10 cellular contexts compared by ENCODE assay signal in the genomic region with DNA sequence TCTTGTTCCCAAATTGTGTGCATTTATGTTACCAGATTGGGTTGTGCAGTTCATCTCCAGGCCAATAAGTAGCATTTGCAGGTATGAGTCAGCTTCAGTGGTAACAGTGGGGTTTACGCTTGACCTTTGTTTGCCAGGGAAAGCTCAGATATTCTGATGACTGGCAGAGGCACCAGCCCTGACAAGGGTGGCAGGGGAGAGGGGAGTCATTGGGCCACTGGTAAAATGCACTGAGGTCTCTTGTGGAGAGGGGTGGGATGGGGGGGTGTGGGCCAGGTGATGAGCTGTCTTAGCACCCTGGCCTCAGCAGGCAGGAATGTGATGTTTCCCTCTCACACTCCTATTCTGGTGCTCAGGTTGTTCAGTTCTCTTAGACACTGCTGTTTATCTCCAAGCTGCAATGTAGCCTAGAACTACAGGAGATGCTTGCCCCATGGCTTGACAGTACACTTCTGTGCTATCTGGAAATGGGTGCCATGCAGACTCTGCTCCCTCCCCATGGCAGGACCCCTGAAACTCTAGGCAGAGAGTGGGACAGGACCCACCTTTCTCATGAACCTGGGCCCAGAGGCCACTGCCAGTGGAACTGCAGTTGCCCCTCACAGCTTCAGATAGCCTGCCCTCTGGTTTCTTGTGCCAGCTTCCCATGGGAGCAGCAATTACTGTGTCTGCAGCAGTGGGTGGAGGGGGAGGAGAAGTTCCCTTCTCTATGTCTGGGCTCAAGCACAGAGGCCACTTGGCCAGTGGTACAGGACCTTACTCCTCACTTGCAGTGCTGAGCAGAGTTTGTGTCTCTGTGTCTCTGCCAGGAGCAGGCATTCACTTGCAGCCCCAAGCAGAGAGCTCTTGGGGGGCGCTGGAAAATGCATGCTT. TPM values are rescaled to one million over a fixed set of nuclear protein-coding genes. Genes with fewer than 3 reads are reported as not detected.
DNase-seq lines count a peak whose midpoint lies in the region; ATAC-seq, FAIRE-seq and TF ChIP-seq lines count a peak whose summit lies in the region.
"Had no signal": no experiment of that assay in that cellular context is flagged by ENCODE, and none has a peak within 500 bp of the region (broad histone marks: within the 10 kb centered on the region; RNA-seq: fewer than 3 reads in every experiment).

No MANE protein-coding gene starts in this region.

- H3K27ac ChIP-seq in breast epithelium = no peak overlapping the region

- H3K27me3 ChIP-seq in breast epithelium (no peaks in the 10 kb centered on the region), bronchial epithelial cell (ENCODE audit: control insufficient read depth, insufficient read depth, low read length) (no peaks in the 10 kb centered on the region)

- H3K4me3 ChIP-seq in breast epithelium (no peak overlapping the region), bronchial epithelial cell (ENCODE audit: low read depth, low read length) (no peak overlapping the region)

- BruUV-seq in MCF 10A (replicated peaks; lab: Mats Ljungman, UMichigan) = no TSS peak

- H3K4me3 Mint-ChIP-seq in MCF 10A (ENCODE audit: unreplicated experiment) = no peak overlapping the region
- H3K4me3 Mint-ChIP-seq: T-helper 1 cell treated with Interleukin-12 subunit alpha and Interleukin-12 subunit beta and Interleukin-4 antibody, amounts not matched to agents 30 μg/mL and 1 μg/mL, for 36 hours had no signal

- ATAC-seq in stimulated activated naive CD8-positive, alpha-beta T cell treated with anti-CD3 and anti-CD28 coated beads, Interleukin-15, Interleukin-2, amounts not matched to agents 100 U/mL and 50 U/mL, for 24 hours = peak; percentile 98
- no peak for ATAC-seq in HG03354 (IDR thresholded peaks at IDR 0.05; ENCODE audit: poor library complexity, severe bottlenecking, unreplicated experiment)
- ATAC-seq in HG03378 (IDR thresholded peaks at IDR 0.05; ENCODE audit: unreplicated experiment) = no peak

- intact Hi-C loops in MCF 10A (cut with micrococcal nuclease) = no loop called here
- intact Hi-C loops in breast epithelium (cut with DNase I; ENCODE audit: low total_unique reads) = no loop called here

- peaks cover 24% of the 10 kb centered on the region for H3K36me3 Mint-ChIP-seq in MCF 10A (ENCODE audit: insufficient read depth, unreplicated experiment)

- H3K4me1 Mint-ChIP-seq in MCF 10A (ENCODE audit: insufficient read depth, unreplicated experiment) = peaks cover 13% of the 10 kb centered on the region

- no peak for TF ChIP-seq POLR2A in breast epithelium (IDR thresholded peaks at IDR 0.05)

- CTCF ChIA-PET in MCF 10A (lab: Yijun Ruan, JAX) = interaction anchor here (0.6 to 1.0 kb wide), 4 partner anchors 14 to 762 kb away, joined by 3 to 4 read pairs (median 3); no protein-coding TSS in a partner anchor

- no peaks in the 10 kb centered on the region for H3K27me3 Mint-ChIP-seq in MCF 10A (ENCODE audit: insufficient read depth, unreplicated experiment)

- no peaks in the 10 kb centered on the region for H3K36me3 ChIP-seq in breast epithelium
- peaks cover 6% of the 10 kb centered on the region for H3K36me3 ChIP-seq in bronchial epithelial cell (ENCODE audit: control insufficient read depth, insufficient read depth, low read length)

- TF ChIP-seq CTCF in MCF 10A (IDR thresholded peaks at IDR 0.05; ENCODE audit: unreplicated experiment) (no peak), breast epithelium (IDR thresholded peaks at IDR 0.05) (no peak), bronchial epithelial cell (IDR thresholded peaks at IDR 0.05; ENCODE audit: insufficient read depth, low read length, severe bottlenecking) (no peak)

- FAIRE-seq in bronchial epithelial cell (lab: Jason Lieb, UNC) = no peak

- peaks cover 7% of the 10 kb centered on the region for H3K9me3 Mint-ChIP-seq in MCF 10A (ENCODE audit: unreplicated experiment)

- DNase-seq in MCF 10A (ENCODE audit: unreplicated experiment) (peak; percentile 64), breast epithelium (ENCODE audit: low spot score in 2 of 2) (no peak), MV-4-11 (lab: John Stamatoyannopoulos, UW) (peak; percentile 57), bronchial epithelial cell (ENCODE audit: low read depth) (peak; percentile 55), NCI-H2081 (lab: John Stamatoyannopoulos, UW) (no peak)
- peak; percentile 57 for DNase-seq in stimulated activated naive CD8-positive, alpha-beta T cell treated with anti-CD3 and anti-CD28 coated beads, Interleukin-15, Interleukin-2, amounts not matched to agents 100 U/mL and 50 U/mL, for 24 hours
- DNase-seq: left cardiac atrium had no signal

- H3K27ac Mint-ChIP-seq in MCF 10A (ENCODE audit: low read depth, unreplicated experiment) = no peak overlapping the region
- H3K27ac Mint-ChIP-seq: T-helper 1 cell treated with Interleukin-12 subunit alpha and Interleukin-12 subunit beta and Interleukin-4 antibody, amounts not matched to agents 30 μg/mL and 1 μg/mL, for 36 hours had no signal

- peaks cover under 1 to 18% of the 10 kb centered on the region in 2 donors for H3K9me3 ChIP-seq in breast epithelium

- POLR2A ChIA-PET in MCF 10A (lab: Yijun Ruan, JAX) = interaction anchor here (0.7 kb wide), 1 partner anchor 26 kb away, joined by 3 read pairs; no protein-coding TSS in a partner anchor

- no peaks in the 10 kb centered on the region for H3K4me1 ChIP-seq in breast epithelium

RNA-seq across cellular contexts. Expression of a gene that starts 31.9 kb away (rescaled TPM):
- total RNA-seq in MCF 10A (2022) (63.6 and 71.0 TPM in 2 replicates), breast epithelium (100 to 1,000 TPM in 2 of 3 donors, 10 to 100 TPM in 1; 65.9 to 234 (median 110) TPM), bronchial epithelial cell (56.3 and 89.7 TPM in 2 replicates)

Comparison
In these comparisons a context has a peak if more than half of its experiments do, and no peak if none do; other contexts are left out.
1. DNase-seq: peak in MCF 10A (single experiment), MV-4-11 (single experiment), bronchial epithelial cell (single experiment) and stimulated activated naive CD8-positive, alpha-beta T cell treated with anti-CD3 and anti-CD28 coated beads, Interleukin-15, Interleukin-2, amounts not matched to agents 100 U/mL and 50 U/mL, for 24 hours (single experiment); none in breast epithelium (0 of 2) and NCI-H2081 (0 of 2).